ENCODE assay signal across 1 cellular context in genomic region chr19:18461471-18461870, GRCh38.
TF ChIP-seq lines count a peak whose summit lies in the region.

No MANE protein-coding gene starts in this region.

TF ChIP-seq in H1, 55 proteins besides CTCF, POLR2A, EP300 and RAD21:
- TF ChIP-seq TEAD4 (IDR thresholded peaks at IDR 0.05; ENCODE audit: low read depth, low read length) (no peak), RNF2 (IDR thresholded peaks at IDR 0.05; ENCODE audit: borderline replicate concordance, low read depth, low read length, missing control alignments, poor library complexity, severe bottlenecking) (no peak), SIN3A (conservative IDR thresholded peaks at IDR 0.05 in 1 of 2, IDR thresholded peaks at IDR 0.05 in 1 of 2; ENCODE audit: low read depth in 1 of 2, low read length in 2 of 2) (no peak), CBX5 (IDR thresholded peaks at IDR 0.05; ENCODE audit: low read depth, low read length) (no peak), JUN (IDR thresholded peaks at IDR 0.05; ENCODE audit: low read depth, low read length) (no peak), BRCA1 (IDR thresholded peaks at IDR 0.05; ENCODE audit: low read depth, low read length) (no peak), CREB1 (IDR thresholded peaks at IDR 0.05) (no peak), SIRT6 (IDR thresholded peaks at IDR 0.05; ENCODE audit: low read length) (no peak)
